11 cellular contexts compared by ENCODE assay signal in the genomic region with DNA sequence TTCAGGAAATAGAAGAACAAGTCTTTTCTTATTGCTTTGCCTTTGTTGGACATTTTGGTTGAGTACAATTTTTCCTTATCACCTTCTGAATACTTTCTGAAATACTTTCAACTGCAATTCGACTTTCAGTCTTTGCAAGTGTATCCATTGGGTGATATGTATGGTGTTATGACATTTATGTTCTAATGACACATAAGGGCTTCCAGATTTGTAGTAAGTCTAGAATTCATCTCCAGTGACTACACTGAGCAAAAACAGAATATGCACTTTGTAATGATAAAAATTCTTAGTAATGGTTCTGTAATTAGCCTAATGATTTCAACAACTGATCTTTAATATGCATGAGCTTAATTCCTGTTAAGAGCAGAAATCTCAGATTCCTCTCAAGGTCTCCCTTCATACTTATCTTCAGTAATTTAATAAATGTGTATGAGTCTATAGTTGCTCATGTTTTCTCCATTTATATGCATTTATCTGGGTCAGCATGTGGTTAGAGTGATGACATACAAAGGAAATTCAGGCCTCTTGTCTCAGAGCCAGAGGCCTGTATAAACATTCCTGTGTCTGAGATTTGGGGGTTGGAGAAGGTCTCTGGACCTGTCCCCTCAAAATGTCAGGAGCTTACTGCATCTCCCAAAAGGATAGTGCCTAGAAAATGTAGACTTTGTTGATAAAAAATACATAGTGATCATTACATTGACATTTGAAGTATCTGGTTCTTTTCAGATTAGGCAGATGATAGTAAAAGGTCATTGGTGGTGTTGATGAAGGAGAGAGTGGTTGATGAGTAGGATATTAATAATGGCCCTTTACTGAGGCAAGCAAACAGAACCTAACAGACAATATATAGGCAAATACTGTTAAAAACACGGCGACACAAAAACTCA.
DNase-seq lines count a peak whose midpoint lies in the region; TF ChIP-seq lines count a peak whose summit lies in the region.
"Had no signal": no experiment of that assay in that cellular context is flagged by ENCODE, and none has a peak within 500 bp of the region (broad histone marks: within the 10 kb centered on the region; RNA-seq: fewer than 3 reads in every experiment).

No MANE protein-coding gene starts in this region.

- no peak overlapping the region for H2AFZ ChIP-seq in trophoblast cell (ENCODE audit: insufficient read depth, low read length, poor library complexity)

- no peaks in the 10 kb centered on the region for H3K36me3 ChIP-seq in SJSA1
- H3K36me3 ChIP-seq in trophoblast cell (ENCODE audit: control insufficient read depth in 1 of 2, insufficient read depth in 2 of 2, low read length in 2 of 2): no peaks in the 10 kb centered on the region
- H3K36me3 ChIP-seq in BE2C: no peaks in the 10 kb centered on the region

- H3K9ac ChIP-seq in trophoblast cell (ENCODE audit: low read length): no peak overlapping the region

- H3K4me1 ChIP-seq in SJSA1 (replicated peaks) (peaks cover 65% of the 10 kb centered on the region), trophoblast cell (ENCODE audit: control insufficient read depth in 1 of 2, insufficient read depth in 2 of 2, low read length in 2 of 2) (peaks cover 3 to 8% of the 10 kb centered on the region in 2 experiments), BE2C (peaks cover 23% of the 10 kb centered on the region)

- no peak overlapping the region for H3K4ac ChIP-seq in trophoblast cell (ENCODE audit: low read depth, low read length)

- WGBS in trophoblast cell (ENCODE audit: extremely low coverage, insufficient coverage, insufficient read length): no CpG with 5 or more reads among the region's 3 CpGs

- H3K23ac ChIP-seq in trophoblast cell (ENCODE audit: low read length): no peak overlapping the region

- H2BK5ac ChIP-seq in trophoblast cell (ENCODE audit: low read depth, low read length, poor library complexity): no peak overlapping the region

- H2BK12ac ChIP-seq in trophoblast cell (ENCODE audit: low read length): no peak overlapping the region

- no peaks in the 10 kb centered on the region for H3K9me3 ChIP-seq in SJSA1 (replicated peaks)
- H3K9me3 ChIP-seq in trophoblast cell (ENCODE audit: insufficient read depth, low read depth, low read length): no peaks in the 10 kb centered on the region
- H3K9me3 ChIP-seq in BE2C: no peaks in the 10 kb centered on the region

- H3K14ac ChIP-seq in trophoblast cell (ENCODE audit: low read length): no peak overlapping the region

- H3K79me1 ChIP-seq in trophoblast cell (ENCODE audit: low read length): no peaks in the 10 kb centered on the region

- H3K4me2 ChIP-seq in trophoblast cell (ENCODE audit: low read length): no peak overlapping the region

- H4K8ac ChIP-seq in trophoblast cell (ENCODE audit: low read depth, low read length): no peak overlapping the region

- no peak overlapping the region for H2BK120ac ChIP-seq in trophoblast cell (ENCODE audit: insufficient read depth, low read length, poor library complexity)

- H4K91ac ChIP-seq in trophoblast cell (ENCODE audit: low read depth, low read length): no peak overlapping the region

- DNase-seq in ELR (ENCODE audit: low read depth) (peak; percentile 84), SJSA1 (ENCODE audit: low read depth in 1 of 2, low spot score in 2 of 2) (peak in 1 of 2 experiments; percentile 53), fibroblast of peridontal ligament (ENCODE audit: extremely low read depth) (peak; percentile 87), trophoblast cell (peak in 1 of 2 donors; percentile 31), LoVo (ENCODE audit: low spot score) (no peak), epidermal melanocyte (ENCODE audit: insufficient read length, low spot score) (no peak), BE2C (no peak), anterior cingulate cortex (lab: John Stamatoyannopoulos, UW) (no peak)
- DNase-seq: left cardiac atrium, NCI-H2171 treated with DMSO at 0.1 percent for 48 hours had no signal

- H3K4me3 ChIP-seq in SJSA1 (no peak overlapping the region), trophoblast cell (ENCODE audit: low read depth, low read length) (no peak overlapping the region), BE2C (ENCODE audit: low read depth, low read length) (no peak overlapping the region)
- H3K4me3 ChIP-seq: SK-N-MC had no signal

- H4K12ac ChIP-seq in trophoblast cell (ENCODE audit: low read depth, low read length): no peak overlapping the region

- H3K27me3 ChIP-seq in SJSA1 (replicated peaks) (no peaks in the 10 kb centered on the region), trophoblast cell (ENCODE audit: insufficient read depth, low read length) (no peaks in the 10 kb centered on the region), BE2C (no peaks in the 10 kb centered on the region)

- no peak overlapping the region for H2AK5ac ChIP-seq in trophoblast cell (ENCODE audit: low read length)

- H3K27ac ChIP-seq in SJSA1: peak overlapping the region; percentile 52
- peak overlapping the region; percentile 58 for H3K27ac ChIP-seq in trophoblast cell (ENCODE audit: low read depth, low read length)
- H3K27ac ChIP-seq: SK-N-MC had no signal

- TF ChIP-seq CTCF in BE2C (IDR thresholded peaks at IDR 0.05; ENCODE audit: low read depth, low read length): no peak

- no peaks in the 10 kb centered on the region for H3K79me2 ChIP-seq in trophoblast cell (ENCODE audit: control insufficient read depth, insufficient read depth, low read length, poor library complexity)

- H3K18ac ChIP-seq in trophoblast cell (ENCODE audit: low read length): no peak overlapping the region

Comparison
In these comparisons a context has a peak if more than half of its experiments do, and no peak if none do; other contexts are left out.
1. DNase-seq: peak in ELR (single experiment) and fibroblast of peridontal ligament (single experiment); none in LoVo (single experiment), epidermal melanocyte (single experiment), BE2C (single experiment) and anterior cingulate cortex (0 of 58).